Comparison of ENCODE assay signal across 23 cellular contexts in the genomic region with DNA sequence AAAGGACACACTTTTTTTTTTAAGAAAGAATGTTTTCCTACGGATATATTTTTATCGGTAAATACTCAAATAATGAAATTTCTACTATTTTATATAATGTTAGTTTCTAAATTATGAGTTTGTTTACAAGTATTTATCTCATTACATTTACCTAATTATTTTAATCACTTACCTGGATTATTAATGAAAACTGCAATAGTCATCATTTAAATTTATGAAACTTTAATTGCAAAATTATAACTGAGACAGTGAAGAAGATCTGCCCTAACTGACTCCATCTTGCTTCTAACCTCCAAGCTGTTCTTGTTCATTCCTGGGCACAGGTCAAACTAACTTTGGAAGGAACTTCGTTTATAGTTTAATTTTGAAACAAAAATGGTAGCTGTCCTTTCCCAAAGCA. TPM values are rescaled to one million over a fixed set of nuclear protein-coding genes. Genes with fewer than 3 reads are reported as not detected.
"Had no signal": no experiment of that assay in that cellular context is flagged by ENCODE, and none has a peak within 500 bp of the region (broad histone marks: within the 10 kb centered on the region; RNA-seq: fewer than 3 reads in every experiment).

No MANE protein-coding gene starts in this region.

- H3K36me3 ChIP-seq: esophagus muscularis mucosa, gastroesophageal sphincter, heart left ventricle, left lung, lower lobe of right lung had no signal

- DNase-seq: dermis blood vessel endothelial cell; dorsolateral prefrontal cortex; effector CD4-positive, alpha-beta T cell; effector memory CD4-positive, alpha-beta T cell; foreskin keratinocyte; heart left ventricle; hypothalamus; immature natural killer cell; islet precursor cell; left cardiac atrium; left lung; left ventricle myocardium superior; lower lobe of right lung; mesenchymal stem cell; midbrain had no signal

- H3K4me3 ChIP-seq: coronary artery, dorsolateral prefrontal cortex, esophagus muscularis mucosa, gastroesophageal sphincter, heart left ventricle, hepatocyte, left lung, lower lobe of right lung had no signal

- H2AFZ ChIP-seq: hepatocyte had no signal

- H3K4me2 ChIP-seq: hepatocyte had no signal

- H3K4me1 Mint-ChIP-seq: immature natural killer cell had no signal

- ATAC-seq: foreskin keratinocyte, gastroesophageal sphincter, heart left ventricle, left cardiac atrium, left lung, left ventricle myocardium superior, lower lobe of right lung had no signal

- H3K27ac ChIP-seq: coronary artery, dorsolateral prefrontal cortex, esophagus muscularis mucosa, foreskin keratinocyte, gastroesophageal sphincter, heart left ventricle, hepatocyte, left lung, lower lobe of right lung had no signal

- H3K27me3 ChIP-seq: dorsolateral prefrontal cortex, esophagus muscularis mucosa, heart left ventricle, hepatocyte, left lung had no signal

- H3K9me3 Mint-ChIP-seq: immature natural killer cell had no signal

- H3K36me3 Mint-ChIP-seq: immature natural killer cell had no signal

- H3K4me1 ChIP-seq: esophagus muscularis mucosa, foreskin keratinocyte, gastroesophageal sphincter, heart left ventricle, left lung, lower lobe of right lung had no signal

- H3K27ac Mint-ChIP-seq: immature natural killer cell had no signal

- FAIRE-seq: colon, endothelial cell of umbilical vein had no signal

- H3K9me3 ChIP-seq: esophagus muscularis mucosa, gastroesophageal sphincter, heart left ventricle, left lung, lower lobe of right lung had no signal

- H3K4me3 Mint-ChIP-seq: immature natural killer cell had no signal

- H3K79me2 ChIP-seq: hepatocyte had no signal

RNA-seq across cellular contexts. Expression of gene VSTM5, which starts 25.2 kb away (rescaled TPM):
- total RNA-seq: dermis blood vessel endothelial cell, endothelial cell of umbilical vein, left ventricle myocardium superior, lower lobe of right lung, lung microvascular endothelial cell, mononuclear cell had no signal
- polyA plus RNA-seq: immature natural killer cell had no signal
